In genomic region chr19:50046649-50047503, GRCh38 we compare ENCODE assay signal across 8 cellular contexts.
DNase-seq lines count a peak whose midpoint lies in the region; ATAC-seq and TF ChIP-seq lines count a peak whose summit lies in the region.
"Had no signal": no experiment of that assay in that cellular context is flagged by ENCODE, and none has a peak within 500 bp of the region (broad histone marks: within the 10 kb centered on the region; RNA-seq: fewer than 3 reads in every experiment).

No MANE protein-coding gene starts in this region.

- H3K4me3 ChIP-seq in OCI-LY3 (ENCODE audit: low read length), result no peak overlapping the region

- CTCF ChIA-PET in GM10248 (lab: Yijun Ruan, JAX), result interaction anchor here (0.7 to 1.5 kb wide), 7 partner anchors 10 to 61 kb away, joined by 3 to 5 read pairs (median 3); partner anchors contain the start of gene VRK3
- CTCF ChIA-PET in activated naive CD4-positive, alpha-beta T cell treated with anti-CD3 and anti-CD28 coated beads, Interleukin-2, amount 10 ng/mL, durations not matched to agents 7 days and 5 days (lab: Charles Lee), result interaction anchor here (0.9 kb wide), 1 partner anchor 8 kb away, joined by 4 read pairs; no protein-coding TSS in a partner anchor

- DNase-seq in GM10248 (ENCODE audit: extremely low spot score), result no peak
- peak; percentile 51 for DNase-seq in activated naive CD4-positive, alpha-beta T cell treated with anti-CD3 and anti-CD28 coated beads, Interleukin-2, amount 10 ng/mL, durations not matched to agents 7 days and 5 days
- DNase-seq in hypothalamus (lab: John Stamatoyannopoulos, UW), result peak in 48 of 51 donors; percentile 1 to 81 (median 40)
- DNase-seq in stimulated activated CD4-positive, alpha-beta T cell treated with anti-CD3 and anti-CD28 coated beads, Interleukin-2, amount 100 ng/mL, for 24 hours, result peak; percentile 68 to 75
- no peak for DNase-seq in NCI-H526 treated with DMSO at 0.1 percent for 48 hours (lab: John Stamatoyannopoulos, UW)

- H3K4me3 Mint-ChIP-seq in activated naive CD4-positive, alpha-beta T cell treated with anti-CD3 and anti-CD28 coated beads, Interleukin-2, amount 10 ng/mL, durations not matched to agents 7 days and 5 days, result no peak overlapping the region
- H3K4me3 Mint-ChIP-seq: activated naive CD8-positive, alpha-beta T cell had no signal

- TF ChIP-seq CTCF in GM10248 (IDR thresholded peaks at IDR 0.05; ENCODE audit: control extremely low read depth, extremely low read depth, low read depth, missing control alignments) (peak; percentile 32), OCI-LY3 (IDR thresholded peaks at IDR 0.05; ENCODE audit: low read depth, low read length) (peak; percentile 96)

- peaks cover 7% of the 10 kb centered on the region for H3K9me3 ChIP-seq in OCI-LY3 (ENCODE audit: insufficient read depth, low read length)

- no peak overlapping the region for H3K27ac ChIP-seq in OCI-LY3 (ENCODE audit: low read length)

- H3K79me2 ChIP-seq in OCI-LY3 (ENCODE audit: low read length), result no peaks in the 10 kb centered on the region

- no peak overlapping the region for H2AFZ ChIP-seq in OCI-LY3 (ENCODE audit: low read depth, low read length)

- H3K27ac Mint-ChIP-seq in activated naive CD4-positive, alpha-beta T cell treated with anti-CD3 and anti-CD28 coated beads, Interleukin-2, amount 10 ng/mL, durations not matched to agents 7 days and 5 days, result no peak overlapping the region
- H3K27ac Mint-ChIP-seq: activated naive CD8-positive, alpha-beta T cell had no signal

- POLR2A ChIA-PET in GM10248 (lab: Yijun Ruan, JAX), result no interaction called here

- H3K4me1 ChIP-seq in OCI-LY3 (ENCODE audit: low read length), result peaks cover 10% of the 10 kb centered on the region

- no peaks in the 10 kb centered on the region for H3K27me3 ChIP-seq in OCI-LY3 (ENCODE audit: low read depth, low read length)

- ATAC-seq in GM18867 (IDR thresholded peaks at IDR 0.05; ENCODE audit: unreplicated experiment), result no peak

- no peak overlapping the region for H3K4me2 ChIP-seq in OCI-LY3 (ENCODE audit: low read length)

- peaks cover 13% of the 10 kb centered on the region for H3K4me1 Mint-ChIP-seq in activated naive CD4-positive, alpha-beta T cell treated with anti-CD3 and anti-CD28 coated beads, Interleukin-2, amount 10 ng/mL, durations not matched to agents 7 days and 5 days

- H3K9me3 Mint-ChIP-seq in activated naive CD4-positive, alpha-beta T cell treated with anti-CD3 and anti-CD28 coated beads, Interleukin-2, amount 10 ng/mL, durations not matched to agents 7 days and 5 days, result peaks cover 57% of the 10 kb centered on the region

- peaks cover 70% of the 10 kb centered on the region for H3K36me3 ChIP-seq in OCI-LY3 (replicated peaks; ENCODE audit: low read depth, low read length)

- peaks cover 14% of the 10 kb centered on the region for H3K27me3 Mint-ChIP-seq in activated naive CD4-positive, alpha-beta T cell treated with anti-CD3 and anti-CD28 coated beads, Interleukin-2, amount 10 ng/mL, durations not matched to agents 7 days and 5 days

- H4K20me1 ChIP-seq in OCI-LY3 (ENCODE audit: insufficient read depth, low read length), result peaks cover 14% of the 10 kb centered on the region

- peaks cover 72% of the 10 kb centered on the region for H3K36me3 Mint-ChIP-seq in activated naive CD4-positive, alpha-beta T cell treated with anti-CD3 and anti-CD28 coated beads, Interleukin-2, amount 10 ng/mL, durations not matched to agents 7 days and 5 days

- H3K9ac ChIP-seq in OCI-LY3 (ENCODE audit: low read length), result no peak overlapping the region

Comparison
In these comparisons a context has a peak if more than half of its experiments do, and no peak if none do; other contexts are left out.
1. DNase-seq: peak in activated naive CD4-positive, alpha-beta T cell treated with anti-CD3 and anti-CD28 coated beads, Interleukin-2, amount 10 ng/mL, durations not matched to agents 7 days and 5 days (single experiment), hypothalamus (48 of 51) and stimulated activated CD4-positive, alpha-beta T cell treated with anti-CD3 and anti-CD28 coated beads, Interleukin-2, amount 100 ng/mL, for 24 hours (2 of 2); none in GM10248 (single experiment) and NCI-H526 treated with DMSO at 0.1 percent for 48 hours (single experiment).